ENCODE assay signal across 14 cellular contexts in the genomic region with DNA sequence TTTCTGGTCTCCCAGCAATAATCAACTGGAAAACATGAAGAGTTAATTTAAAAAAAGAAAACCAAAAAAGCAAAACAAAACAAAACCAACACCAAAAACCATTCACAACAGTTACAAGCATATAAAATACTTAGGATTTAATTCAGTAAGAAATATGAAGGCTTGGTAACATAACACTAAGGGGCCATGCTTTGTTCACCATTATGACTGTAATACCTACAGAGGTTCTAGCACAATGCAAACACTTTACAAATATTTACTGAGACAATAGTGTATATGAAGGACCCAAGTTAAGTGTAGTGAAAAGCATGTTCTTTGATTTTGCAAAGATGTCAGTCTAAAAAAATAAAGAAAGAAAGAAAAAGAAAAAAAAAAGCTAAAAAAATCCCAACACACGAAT.
DNase-seq lines count a peak whose midpoint lies in the region; ATAC-seq and TF ChIP-seq lines count a peak whose summit lies in the region.
"Had no signal": no experiment of that assay in that cellular context is flagged by ENCODE, and none has a peak within 500 bp of the region (broad histone marks: within the 10 kb centered on the region; RNA-seq: fewer than 3 reads in every experiment).

No MANE protein-coding gene starts in this region.

- H3K36me3 ChIP-seq in body of pancreas (replicated peaks in 1 of 2; ENCODE audit: insufficient read depth in 1 of 2, low read depth in 2 of 2): peaks cover 0 to 1% of the 10 kb centered on the region in 2 donors
- H3K36me3 ChIP-seq: prostate gland had no signal

- peaks cover 24% of the 10 kb centered on the region for H3K4me1 Mint-ChIP-seq in neural crest cell

- no peak for TF ChIP-seq POLR2A in body of pancreas (IDR thresholded peaks at IDR 0.05)

- no peaks in the 10 kb centered on the region for H3K27me3 ChIP-seq in body of pancreas

- 79 to 81% methylated on average over 1 of the region's 1 CpG for WGBS in body of pancreas, 2 donors

- peaks cover 28% of the 10 kb centered on the region for H3K36me3 Mint-ChIP-seq in neural crest cell (ENCODE audit: low read depth)

- peak overlapping the region; percentile 81 for H3K27ac Mint-ChIP-seq in neural crest cell (ENCODE audit: unreplicated experiment)
- H3K27ac Mint-ChIP-seq: activated CD4-positive, alpha-beta T cell treated with anti-CD3 and anti-CD28 coated beads, Interleukin-2, amount 10 ng/mL, durations not matched to agents 7 days and 5 days; activated naive CD8-positive, alpha-beta T cell treated with anti-CD3 and anti-CD28 coated beads, Interleukin-2, amount 50 U/mL, for 24 hours had no signal

- no peak overlapping the region for H3K4me3 Mint-ChIP-seq in neural crest cell
- H3K4me3 Mint-ChIP-seq: activated CD4-positive, alpha-beta T cell treated with anti-CD3 and anti-CD28 coated beads, Interleukin-2, amount 10 ng/mL, durations not matched to agents 7 days and 5 days; activated naive CD8-positive, alpha-beta T cell treated with anti-CD3 and anti-CD28 coated beads, Interleukin-2, amount 50 U/mL, for 24 hours had no signal

- H3K4me3 ChIP-seq in body of pancreas: no peak overlapping the region
- H3K4me3 ChIP-seq: prostate gland had no signal

- no peaks in the 10 kb centered on the region for H3K9me3 ChIP-seq in body of pancreas
- H3K9me3 ChIP-seq: Caco-2, prostate gland had no signal

- intact Hi-C loops in body of pancreas (cut with DNase I): no loop called here

- peak overlapping the region; percentile 49 for H3K27ac ChIP-seq in 22Rv1
- peak overlapping the region in 3 of 4 donors; percentile 9 to 82 (median 69) for H3K27ac ChIP-seq in body of pancreas
- H3K27ac ChIP-seq: prostate gland had no signal

- DNase-seq in NCI-H2029 treated with DMSO at 0.1 percent for 48 hours (lab: John Stamatoyannopoulos, UW): peak; percentile 96
- no peak for DNase-seq in body of pancreas
- DNase-seq in neural crest cell (ENCODE audit: low read depth, low spot score): no peak
- no peak for DNase-seq in NCI-H526 (lab: John Stamatoyannopoulos, UW)
- DNase-seq in SW 1271 (lab: John Stamatoyannopoulos, UW): no peak
- no peak for DNase-seq in activated effector memory CD4-positive, alpha-beta T cell treated with anti-CD3 and anti-CD28 coated beads, Interleukin-2, amount 50 U/mL, for 16 hours
- DNase-seq: activated CD4-positive, alpha-beta T cell treated with anti-CD3 and anti-CD28 coated beads, Interleukin-2, amount 10 ng/mL, durations not matched to agents 7 days and 5 days; activated naive CD8-positive, alpha-beta T cell treated with anti-CD3 and anti-CD28 coated beads, Interleukin-2, amount 50 U/mL, for 24 hours; Caco-2; GDM1; NCI-H1436 had no signal

- peak; percentile 11 for ATAC-seq in body of pancreas
- ATAC-seq in HG03135 (IDR thresholded peaks at IDR 0.05; ENCODE audit: unreplicated experiment): no peak
- ATAC-seq: activated naive CD8-positive, alpha-beta T cell treated with anti-CD3 and anti-CD28 coated beads, Interleukin-2, amount 50 U/mL, for 24 hours had no signal

- TF ChIP-seq CTCF in 22Rv1 (IDR thresholded peaks at IDR 0.05) (no peak), body of pancreas (IDR thresholded peaks at IDR 0.05) (no peak), neural crest cell (conservative IDR thresholded peaks at IDR 0.05) (no peak)

- no peaks in the 10 kb centered on the region for H3K9me3 Mint-ChIP-seq in neural crest cell
- H3K9me3 Mint-ChIP-seq: activated CD4-positive, alpha-beta T cell treated with anti-CD3 and anti-CD28 coated beads, Interleukin-2, amount 10 ng/mL, durations not matched to agents 7 days and 5 days; activated naive CD8-positive, alpha-beta T cell treated with anti-CD3 and anti-CD28 coated beads, Interleukin-2, amount 50 U/mL, for 24 hours had no signal

- no peaks in the 10 kb centered on the region for H3K27me3 Mint-ChIP-seq in neural crest cell (ENCODE audit: low read depth)
- H3K27me3 Mint-ChIP-seq: activated CD4-positive, alpha-beta T cell treated with anti-CD3 and anti-CD28 coated beads, Interleukin-2, amount 10 ng/mL, durations not matched to agents 7 days and 5 days; activated naive CD8-positive, alpha-beta T cell treated with anti-CD3 and anti-CD28 coated beads, Interleukin-2, amount 50 U/mL, for 24 hours had no signal

- peaks cover 28% of the 10 kb centered on the region for H3K4me1 ChIP-seq in body of pancreas
- H3K4me1 ChIP-seq: Caco-2, prostate gland had no signal
